Comparison of ENCODE assay signal across 22 cellular contexts in the genomic region with DNA sequence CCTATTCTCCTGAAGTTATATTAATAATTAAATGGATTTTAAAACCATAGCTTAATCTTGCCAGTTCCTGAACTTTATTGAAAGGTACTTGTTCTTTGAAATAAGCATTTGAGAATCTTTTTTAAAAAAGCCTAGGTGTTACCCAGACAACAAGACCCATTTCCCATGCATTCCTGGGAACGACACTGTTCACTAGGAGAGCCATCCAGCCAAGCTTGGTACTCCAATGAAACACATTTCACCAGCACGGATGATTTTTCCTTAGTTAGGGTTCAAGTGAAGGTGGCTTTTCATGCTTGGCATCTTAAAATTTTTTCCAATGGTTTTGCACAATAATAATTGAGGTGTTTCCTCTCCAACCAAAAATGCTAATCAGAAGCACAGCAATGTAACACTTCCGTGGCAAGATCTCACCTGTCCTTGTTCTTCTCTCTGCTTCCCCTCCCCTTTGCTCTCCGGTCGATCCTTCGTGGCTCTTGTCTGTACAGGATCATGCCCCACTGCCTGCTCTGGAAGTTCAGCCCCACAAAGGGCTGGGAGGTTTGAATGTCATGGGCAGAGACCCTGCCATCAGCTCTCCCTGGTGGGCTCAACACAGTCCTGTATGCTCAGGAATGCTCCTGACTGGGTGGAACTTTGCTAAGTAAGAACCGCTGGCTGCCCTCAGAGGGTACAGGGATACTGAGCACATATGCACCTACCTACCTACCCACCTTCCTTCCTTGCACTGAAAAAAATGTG.
"Had no signal": no experiment of that assay in that cellular context is flagged by ENCODE, and none has a peak within 500 bp of the region (broad histone marks: within the 10 kb centered on the region; RNA-seq: fewer than 3 reads in every experiment).

No MANE protein-coding gene starts in this region.

- H3K9me3 ChIP-seq: esophagus squamous epithelium, gastrocnemius medialis, neutrophil, right lobe of liver, SJCRH30, stomach had no signal

- H3K9ac ChIP-seq: parathyroid adenoma had no signal

- H3K4me3 Mint-ChIP-seq: activated B cell treated with CpG ODN at 0.5 μM for 24 hours; activated CD4-positive, alpha-beta T cell treated with anti-CD3 and anti-CD28 coated beads for 36 hours; activated T-helper 1 cell treated with anti-CD3 and anti-CD28 coated beads, Interleukin-12 subunit alpha, Interleukin-12 subunit beta, Interleukin-2, Interleukin-4 antibody, amounts not matched to agents 30 ng/mL and 10 ng/mL and 1 ng/mL, durations not matched to agents 14 hours and 24 hours and 36 hours; natural killer cell treated with Interleukin-12 subunit alpha and Interleukin-12 subunit beta and Interleukin-15 and Interleukin-18, amount 100 ng/mL, for 72 hours; stimulated activated memory B cell treated with anti-CD40 and anti-IgM and Interleukin-4, amounts not matched to agents 10 μg/mL and 1 μg/mL and 100 μg/mL, for 72 hours; type B pancreatic cell had no signal

- H3K4me1 ChIP-seq: parathyroid adenoma, right lobe of liver, SJCRH30 had no signal

- H3K9me3 Mint-ChIP-seq: activated B cell treated with CpG ODN at 0.5 μM for 24 hours; activated naive CD4-positive, alpha-beta T cell treated with anti-CD3 and anti-CD28 coated beads, Interleukin-2, amount 50 U/mL, for 72 hours; activated T-helper 1 cell treated with anti-CD3 and anti-CD28 coated beads, Interleukin-12 subunit alpha, Interleukin-12 subunit beta, Interleukin-2, Interleukin-4 antibody, amounts not matched to agents 30 ng/mL and 10 ng/mL and 1 ng/mL, durations not matched to agents 14 hours and 24 hours and 36 hours; natural killer cell treated with Interleukin-12 subunit alpha and Interleukin-12 subunit beta and Interleukin-15 and Interleukin-18, amount 100 ng/mL, for 72 hours; stimulated activated memory B cell treated with anti-CD40 and anti-IgM and Interleukin-4, amounts not matched to agents 10 μg/mL and 1 μg/mL and 100 μg/mL, for 72 hours; type B pancreatic cell had no signal

- H3K36me3 Mint-ChIP-seq: activated naive CD4-positive, alpha-beta T cell treated with anti-CD3 and anti-CD28 coated beads, Interleukin-2, amount 50 U/mL, for 72 hours; natural killer cell treated with Interleukin-12 subunit alpha and Interleukin-12 subunit beta and Interleukin-15 and Interleukin-18, amount 100 ng/mL, for 72 hours; stimulated activated memory B cell treated with anti-CD40 and anti-IgM and Interleukin-4, amounts not matched to agents 10 μg/mL and 1 μg/mL and 100 μg/mL, for 72 hours had no signal

- H3K4me1 Mint-ChIP-seq: activated B cell treated with CpG ODN at 0.5 μM for 24 hours; activated CD4-positive, alpha-beta T cell treated with anti-CD3 and anti-CD28 coated beads for 36 hours; stimulated activated memory B cell treated with anti-CD40 and anti-IgM and Interleukin-4, amounts not matched to agents 10 μg/mL and 1 μg/mL and 100 μg/mL, for 72 hours had no signal

- H3K27me3 ChIP-seq: brain microvascular endothelial cell, esophagus squamous epithelium, gastrocnemius medialis, neutrophil, right lobe of liver, stomach had no signal

- H3K27ac ChIP-seq: brain microvascular endothelial cell, neutrophil, parathyroid adenoma, right lobe of liver, SJCRH30 had no signal

- ATAC-seq: activated CD4-positive, alpha-beta T cell treated with anti-CD3 and anti-CD28 coated beads for 36 hours; activated naive CD4-positive, alpha-beta T cell treated with anti-CD3 and anti-CD28 coated beads, Interleukin-2, amount 50 U/mL, for 72 hours; gastrocnemius medialis; natural killer cell treated with Interleukin-12 subunit alpha and Interleukin-12 subunit beta and Interleukin-15 and Interleukin-18, amount 100 ng/mL, for 72 hours; stimulated activated memory B cell treated with anti-CD40 and anti-IgM and Interleukin-4, amounts not matched to agents 10 μg/mL and 1 μg/mL and 100 μg/mL, for 72 hours had no signal

- H3K4me3 ChIP-seq: esophagus squamous epithelium, gastrocnemius medialis, right lobe of liver, SJCRH30, stomach had no signal

- H3K27me3 Mint-ChIP-seq: activated B cell treated with CpG ODN at 0.5 μM for 24 hours; activated CD4-positive, alpha-beta T cell treated with anti-CD3 and anti-CD28 coated beads for 36 hours; natural killer cell treated with Interleukin-12 subunit alpha and Interleukin-12 subunit beta and Interleukin-15 and Interleukin-18, amount 100 ng/mL, for 72 hours; stimulated activated memory B cell treated with anti-CD40 and anti-IgM and Interleukin-4, amounts not matched to agents 10 μg/mL and 1 μg/mL and 100 μg/mL, for 72 hours; type B pancreatic cell had no signal

- H3K36me3 ChIP-seq: brain microvascular endothelial cell, gastrocnemius medialis, neutrophil, right lobe of liver, SJCRH30 had no signal

- DNase-seq: activated B cell treated with CpG ODN at 0.5 μM for 24 hours; activated CD4-positive, alpha-beta T cell treated with anti-CD3 and anti-CD28 coated beads for 36 hours; activated CD4-positive, alpha-beta T cell treated with anti-CD3 and anti-CD28 coated beads, Interleukin-2, amount 50 U/mL, for 4 hours; activated T-cell treated with anti-CD3 and anti-CD28 coated beads for 4 hours; brain microvascular endothelial cell; central memory CD4-positive, alpha-beta T cell; effector memory CD4-positive, alpha-beta T cell; esophagus squamous epithelium; gastrocnemius medialis; kidney; right lobe of liver; SJCRH30; small intestine; stomach; T1000 had no signal

- H3K27ac Mint-ChIP-seq: activated B cell treated with CpG ODN at 0.5 μM for 24 hours; activated CD4-positive, alpha-beta T cell treated with anti-CD3 and anti-CD28 coated beads for 36 hours; activated naive CD4-positive, alpha-beta T cell treated with anti-CD3 and anti-CD28 coated beads, Interleukin-2, amount 50 U/mL, for 72 hours; activated T-helper 1 cell treated with anti-CD3 and anti-CD28 coated beads, Interleukin-12 subunit alpha, Interleukin-12 subunit beta, Interleukin-2, Interleukin-4 antibody, amounts not matched to agents 30 ng/mL and 10 ng/mL and 1 ng/mL, durations not matched to agents 14 hours and 24 hours and 36 hours; natural killer cell treated with Interleukin-12 subunit alpha and Interleukin-12 subunit beta and Interleukin-15 and Interleukin-18, amount 100 ng/mL, for 72 hours; stimulated activated memory B cell treated with anti-CD40 and anti-IgM and Interleukin-4, amounts not matched to agents 10 μg/mL and 1 μg/mL and 100 μg/mL, for 72 hours; type B pancreatic cell had no signal
